Comparison of ENCODE assay signal across 9 cellular contexts in genomic region chr17:47789611-47790520, GRCh38. TPM values are rescaled to one million over a fixed set of nuclear protein-coding genes. Genes with fewer than 3 reads are reported as not detected.
DNase-seq lines count a peak whose midpoint lies in the region; ATAC-seq, FAIRE-seq and TF ChIP-seq lines count a peak whose summit lies in the region.
"Had no signal": no experiment of that assay in that cellular context is flagged by ENCODE, and none has a peak within 500 bp of the region (broad histone marks: within the 10 kb centered on the region; RNA-seq: fewer than 3 reads in every experiment).

No MANE protein-coding gene starts in this region.

- no peaks in the 10 kb centered on the region for H3K4me1 Mint-ChIP-seq in activated T-helper 17 cell treated with anti-CD3 and anti-CD28 coated beads, Interleukin-2, amount 50 U/mL, for 72 hours

- TF ChIP-seq CTCF in omental fat pad (IDR thresholded peaks at IDR 0.05) (no peak), thyroid gland (IDR thresholded peaks at IDR 0.05) (peak in 5 of 6 experiments; percentile 14 to 48 (median 21))

- H3K27me3 Mint-ChIP-seq in activated T-helper 17 cell treated with anti-CD3 and anti-CD28 coated beads, Interleukin-2, amount 50 U/mL, for 72 hours, result peaks cover 44% of the 10 kb centered on the region

- 6 to 11% methylated on average over 20 to 21 of the region's 69 CpGs for whole genome bisulfite sequencing in thyroid gland, 2 donors

- H3K36me3 Mint-ChIP-seq in activated T-helper 17 cell treated with anti-CD3 and anti-CD28 coated beads, Interleukin-2, amount 50 U/mL, for 72 hours (ENCODE audit: low read depth), result no peaks in the 10 kb centered on the region

- TF ChIP-seq POLR2A in thyroid gland (IDR thresholded peaks at IDR 0.05), result no peak

- no peak overlapping the region for H3K27ac Mint-ChIP-seq in activated T-helper 17 cell treated with anti-CD3 and anti-CD28 coated beads, Interleukin-2, amount 50 U/mL, for 72 hours

- DNase-seq in SIG-M5 treated with dmso at 0.1 percent for 504 hours (lab: John Stamatoyannopoulos, UW; ENCODE audit: unreplicated experiment) (peak; percentile 45), SIG-M5 (lab: John Stamatoyannopoulos, UW) (no peak), NCI-H69 (lab: John Stamatoyannopoulos, UW) (peak; percentile 86), frontal cortex (ENCODE audit: low spot score in 2 of 2) (peak; percentile 60 to 78), omental fat pad (ENCODE audit: low spot score) (no peak), thyroid gland (peak; percentile 46 to 50), NCI-H128 (lab: John Stamatoyannopoulos, UW; ENCODE audit: unreplicated experiment) (no peak)

- H3K27ac ChIP-seq in thyroid gland, result no peak overlapping the region

- H3K4me3 Mint-ChIP-seq in activated T-helper 17 cell treated with anti-CD3 and anti-CD28 coated beads, Interleukin-2, amount 50 U/mL, for 72 hours, result peak overlapping the region; percentile 70

- peaks cover 0 to 8% of the 10 kb centered on the region in 2 donors for H3K4me1 ChIP-seq in thyroid gland

- peak; percentile 97 for ATAC-seq in activated T-helper 17 cell treated with anti-CD3 and anti-CD28 coated beads, Interleukin-2, amount 50 U/mL, for 72 hours (replicated peaks)
- peak; percentile 70 for ATAC-seq in omental fat pad (ENCODE audit: low FRiP score)

- H3K27me3 ChIP-seq in thyroid gland, result peaks cover 11% of the 10 kb centered on the region

- intact Hi-C loops in thyroid gland (cut with DNase I), result no loop called here

- H3K36me3 ChIP-seq in thyroid gland, result no peaks in the 10 kb centered on the region

- no peak for FAIRE-seq in frontal cortex (lab: Jason Lieb, UNC)
- FAIRE-seq: endometrium had no signal

- peak overlapping the region in 1 of 3 donors; percentile 1 for H3K4me3 ChIP-seq in thyroid gland (replicated peaks in 1 of 3)

- H3K9me3 ChIP-seq in thyroid gland, result no peaks in the 10 kb centered on the region

- no peaks in the 10 kb centered on the region for H3K9me3 Mint-ChIP-seq in activated T-helper 17 cell treated with anti-CD3 and anti-CD28 coated beads, Interleukin-2, amount 50 U/mL, for 72 hours

RNA-seq across cellular contexts. Expression of gene OSBPL7, which starts 31.7 kb away (rescaled TPM):
- total RNA-seq in activated T-helper 17 cell treated with anti-CD3 and anti-CD28 coated beads, Interleukin-2, amount 50 U/mL, for 72 hours, result 10 to 100 TPM; 11.6 to 14.4 TPM
- total RNA-seq in frontal cortex (7.3 TPM), omental fat pad (10 to 100 TPM in 1 of 4 donors, 1 to 10 TPM in 3; 2.6 to 13.9 (median 4.6) TPM), thyroid gland (10 to 100 TPM; 12.7 to 18.0 (median 14.7) TPM)

RNA-seq across cellular contexts. Expression of gene MRPL10, which starts 41.5 kb away (rescaled TPM):
- total RNA-seq in activated T-helper 17 cell treated with anti-CD3 and anti-CD28 coated beads, Interleukin-2, amount 50 U/mL, for 72 hours, result 10 to 100 TPM; 58.0 to 58.8 TPM
- 6.9 TPM for total RNA-seq in frontal cortex
- total RNA-seq in omental fat pad, result 10 to 100 TPM; 23.1 to 50.5 (median 36.8) TPM
- total RNA-seq in thyroid gland, result 10 to 100 TPM; 36.1 to 51.9 (median 39.1) TPM

RNA-seq across cellular contexts. Expression of gene LRRC46, which starts 41.6 kb away (rescaled TPM):
- total RNA-seq in activated T-helper 17 cell treated with anti-CD3 and anti-CD28 coated beads, Interleukin-2, amount 50 U/mL, for 72 hours, result under 1 TPM; 0.58 to 0.61 TPM
- total RNA-seq in frontal cortex (not detected), omental fat pad (under 1 TPM in 1 of 4 donors, not detected in 3; 0.24 TPM), thyroid gland (1 to 10 TPM in 2 of 4 donors, under 1 TPM in 1, not detected in 1; 0.44 to 3.2 (median 2.0) TPM)

RNA-seq across cellular contexts. Expression of gene SCRN2, which starts 51.2 kb away (rescaled TPM):
- 10 to 100 TPM; 21.2 to 21.8 TPM for total RNA-seq in activated T-helper 17 cell treated with anti-CD3 and anti-CD28 coated beads, Interleukin-2, amount 50 U/mL, for 72 hours
- 24.1 TPM for total RNA-seq in frontal cortex
- 10 to 100 TPM; 43.6 to 72.6 (median 60.3) TPM for total RNA-seq in omental fat pad
- total RNA-seq in thyroid gland, result 10 to 100 TPM; 37.0 to 71.5 (median 49.1) TPM

RNA-seq across cellular contexts. Expression of gene TBX21, which starts 56.8 kb away (rescaled TPM):
- 10 to 100 TPM; 19.9 to 30.5 TPM for total RNA-seq in activated T-helper 17 cell treated with anti-CD3 and anti-CD28 coated beads, Interleukin-2, amount 50 U/mL, for 72 hours
- total RNA-seq in frontal cortex, result 0.82 TPM
- 1 to 10 TPM in 3 of 4 donors, under 1 TPM in 1; 0.46 to 4.6 (median 2.0) TPM for total RNA-seq in omental fat pad
- total RNA-seq in thyroid gland, result 1 to 10 TPM in 2 of 4 donors, under 1 TPM in 2; 0.40 to 2.9 (median 0.87) TPM

Comparison
In these comparisons a context has a peak if more than half of its experiments do, and no peak if none do; other contexts are left out.
1. DNase-seq: peak in SIG-M5 treated with dmso at 0.1 percent for 504 hours (single experiment), NCI-H69 (single experiment), frontal cortex (2 of 2) and thyroid gland (2 of 2); none in SIG-M5 (single experiment), omental fat pad (single experiment) and NCI-H128 (single experiment).
2. CTCF ChIP-seq: peak in thyroid gland (5 of 6); none in omental fat pad (0 of 3).